Comparison of ENCODE assay signal across 16 cellular contexts in genomic region chr10:58921366-58921947, GRCh38.
DNase-seq lines count a peak whose midpoint lies in the region; ATAC-seq and TF ChIP-seq lines count a peak whose summit lies in the region.
"Had no signal": no experiment of that assay in that cellular context is flagged by ENCODE, and none has a peak within 500 bp of the region (broad histone marks: within the 10 kb centered on the region; RNA-seq: fewer than 3 reads in every experiment).

No MANE protein-coding gene starts in this region.

- no peaks in the 10 kb centered on the region for H3K79me2 ChIP-seq in MM.1S (ENCODE audit: low read length)

- H3K9me2 ChIP-seq in MM.1S (replicated peaks; ENCODE audit: insufficient read depth, low read length): no peaks in the 10 kb centered on the region

- H3K9ac ChIP-seq in MM.1S (ENCODE audit: low read length): no peak overlapping the region

- no peak overlapping the region for H3K4me2 ChIP-seq in MM.1S (ENCODE audit: low read depth, low read length)

- in situ Hi-C loops in KBM-7 (cut with MboI; ENCODE audit: low pct_unique_long_range_greater_than_20kb, low sequenced_read_pairs): no loop called here

- no peak overlapping the region for H2AFZ ChIP-seq in MM.1S (ENCODE audit: low read length)

- H3K27me3 ChIP-seq in RWPE2 (ENCODE audit: insufficient read depth, poor library complexity, severe bottlenecking) (no peaks in the 10 kb centered on the region), uterus (no peaks in the 10 kb centered on the region), MM.1S (replicated peaks; ENCODE audit: insufficient read depth, low read length) (no peaks in the 10 kb centered on the region)
- H3K27me3 ChIP-seq: body of pancreas, right lobe of liver, thyroid gland had no signal

- TF ChIP-seq POLR2A in uterus (IDR thresholded peaks at IDR 0.05): no peak

- TF ChIP-seq CTCF in RWPE2 (IDR thresholded peaks at IDR 0.05; ENCODE audit: poor library complexity, severe bottlenecking) (no peak), uterus (IDR thresholded peaks at IDR 0.05) (no peak), MM.1S (IDR thresholded peaks at IDR 0.05; ENCODE audit: low read length) (no peak)

- H3K4me3 ChIP-seq in RWPE2 (ENCODE audit: severe bottlenecking) (no peak overlapping the region), uterus (no peak overlapping the region), MM.1S (ENCODE audit: low read length) (no peak overlapping the region)
- H3K4me3 ChIP-seq: body of pancreas, HAP-1, K562, right lobe of liver, thyroid gland had no signal

- no peak for ATAC-seq in RWPE2 (ENCODE audit: low read depth)
- ATAC-seq: activated T-cell treated with anti-CD3 and anti-CD28 coated beads, Interleukin-2, amount 50 U/mL, for 72 hours; body of pancreas; K562; right lobe of liver; stimulated activated naive B cell treated with anti-CD40 and anti-IgM and Interleukin-4, amounts not matched to agents 10 μg/mL and 1 μg/mL and 100 μg/mL, for 72 hours had no signal

- intact Hi-C loops in uterus (cut with DNase I; ENCODE audit: low total_unique reads): no loop called here

- H3K36me3 ChIP-seq in RWPE2 (ENCODE audit: low read depth) (no peaks in the 10 kb centered on the region), uterus (no peaks in the 10 kb centered on the region), MM.1S (replicated peaks; ENCODE audit: insufficient read depth, low read length) (no peaks in the 10 kb centered on the region)
- H3K36me3 ChIP-seq: HAP-1, right lobe of liver, thyroid gland had no signal

- H3F3A ChIP-seq in MM.1S (ENCODE audit: insufficient read depth, low read length): no peaks in the 10 kb centered on the region

- H3K9me3 ChIP-seq in RWPE2 (ENCODE audit: severe bottlenecking): no peaks in the 10 kb centered on the region
- H3K9me3 ChIP-seq in uterus: no peaks in the 10 kb centered on the region
- H3K9me3 ChIP-seq in MM.1S (replicated peaks; ENCODE audit: insufficient read depth, low read length): no peaks in the 10 kb centered on the region
- H3K9me3 ChIP-seq: body of pancreas, HAP-1, right lobe of liver, thyroid gland had no signal

- peak overlapping the region; percentile 80 for H3K27ac ChIP-seq in RWPE2 (ENCODE audit: poor library complexity, severe bottlenecking)
- H3K27ac ChIP-seq in uterus: peak overlapping the region; percentile 24 to 51
- H3K27ac ChIP-seq in MM.1S (ENCODE audit: low read length): no peak overlapping the region
- H3K27ac ChIP-seq: body of pancreas, right lobe of liver, thyroid gland had no signal

- H3K4me1 ChIP-seq in RWPE2 (ENCODE audit: insufficient read depth, poor library complexity, severe bottlenecking): peaks cover 18% of the 10 kb centered on the region
- H3K4me1 ChIP-seq in uterus: no peaks in the 10 kb centered on the region
- H3K4me1 ChIP-seq in MM.1S (ENCODE audit: low read length): no peaks in the 10 kb centered on the region
- H3K4me1 ChIP-seq: body of pancreas, HAP-1, right lobe of liver, thyroid gland had no signal

- DNase-seq in RWPE2 (ENCODE audit: low spot score): no peak
- DNase-seq in foreskin melanocyte: peak; percentile 0
- peak; percentile 24 for DNase-seq in midbrain (lab: John Stamatoyannopoulos, UW)
- DNase-seq in uterus: no peak
- DNase-seq in DMS53 (lab: John Stamatoyannopoulos, UW): no peak
- no peak for DNase-seq in MM.1S
- DNase-seq in KBM-7: no peak
- DNase-seq: activated naive CD4-positive, alpha-beta T cell treated with anti-CD3 and anti-CD28 coated beads, Interleukin-2, amount 50 U/mL, for 16 hours; activated T-cell treated with anti-CD3 and anti-CD28 coated beads, Interleukin-2, amount 50 U/mL, for 72 hours; body of pancreas; NCI-H1930; right lobe of liver; stimulated activated naive B cell treated with anti-CD40 and anti-IgM and Interleukin-4, amounts not matched to agents 10 μg/mL and 1 μg/mL and 100 μg/mL, for 72 hours; thyroid gland had no signal

- no peaks in the 10 kb centered on the region for H4K20me1 ChIP-seq in MM.1S (ENCODE audit: insufficient read depth, low read length)

Comparison
In these comparisons a context has a peak if more than half of its experiments do, and no peak if none do; other contexts are left out.
1. DNase-seq: peak in foreskin melanocyte (single experiment) and midbrain (single experiment); none in RWPE2 (single experiment), uterus (0 of 2), DMS53 (single experiment), MM.1S (single experiment) and KBM-7 (single experiment).